Comparison of ENCODE assay signal across 11 cellular contexts in genomic region chrX:134562002-134562401, GRCh38.
"Had no signal": no experiment of that assay in that cellular context is flagged by ENCODE, and none has a peak within 500 bp of the region (broad histone marks: within the 10 kb centered on the region; RNA-seq: fewer than 3 reads in every experiment).

No MANE protein-coding gene starts in this region.

- H3K9me3 ChIP-seq: HAP-1 had no signal

- H3K9ac ChIP-seq: GM23248 had no signal

- H3K4me3 ChIP-seq: GM23248, GM23338, HAP-1 had no signal

- H3K27ac ChIP-seq: GM23248 had no signal

- H2AFZ ChIP-seq: GM23248, GM23338 had no signal

- FAIRE-seq: H1, H54 had no signal

- H3K4me2 ChIP-seq: GM23338 had no signal

- DNase-seq: GM23248, GOT3, H7, H9, HCEC 1CT, HFFc6 had no signal

- H3K36me3 ChIP-seq: HAP-1 had no signal

- H3K4me3 Mint-ChIP-seq: GM23338, H9, HFFc6 had no signal

- H3K27ac Mint-ChIP-seq: GM23338, H9, HFFc6 had no signal

- H3K9me3 Mint-ChIP-seq: GM23338, HFFc6 had no signal

- ATAC-seq: GM23338, HCT116 had no signal
